Comparison of ENCODE assay signal across 24 cellular contexts in the genomic region with DNA sequence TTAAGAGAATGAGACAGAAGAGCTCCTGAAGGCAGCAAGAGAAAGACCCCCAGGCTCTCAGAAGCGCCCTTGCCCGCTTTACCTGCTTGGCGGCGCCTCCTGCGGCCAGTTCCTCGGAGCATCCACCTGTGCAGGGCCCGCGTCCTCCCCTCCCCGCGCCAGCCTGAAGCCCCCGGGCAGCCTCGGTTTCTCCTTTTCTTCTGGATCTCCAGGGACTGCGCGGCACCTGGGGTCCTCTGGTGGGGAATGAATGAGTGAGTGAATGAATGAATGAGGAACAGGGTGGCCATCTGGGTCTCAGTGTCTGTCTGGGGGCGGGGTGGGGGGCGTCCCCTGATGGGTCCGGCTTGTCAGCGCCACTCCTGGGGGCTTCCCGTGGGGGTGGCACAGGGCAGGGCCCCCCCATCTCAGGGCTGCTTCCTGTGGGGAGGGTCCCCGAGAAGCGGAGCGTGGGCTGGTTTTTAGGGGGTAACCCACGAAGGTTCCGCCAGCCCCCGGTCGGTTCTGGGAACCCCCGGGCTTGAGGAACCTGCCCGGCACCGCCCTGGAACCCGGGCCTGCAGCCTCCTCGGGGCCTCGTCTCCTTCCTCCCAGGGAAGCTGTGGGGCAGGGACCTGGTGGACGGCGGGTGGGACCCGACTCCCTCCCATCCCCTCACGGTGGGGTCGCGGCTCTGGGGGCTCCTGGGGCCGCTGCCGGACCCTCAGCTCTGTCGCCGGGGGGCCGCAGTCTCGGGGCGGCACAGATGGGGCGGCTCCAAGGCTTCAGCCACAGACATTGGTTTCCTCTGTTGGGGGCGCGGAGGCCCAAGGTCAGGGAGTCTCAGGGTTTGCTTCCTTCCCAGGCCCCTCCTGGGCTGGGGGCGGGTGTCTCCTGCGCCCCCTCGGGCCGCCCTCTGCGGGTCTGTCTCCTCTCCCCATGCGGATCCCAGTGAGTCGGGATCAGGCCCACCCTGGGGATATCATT. TPM values are rescaled to one million over a fixed set of nuclear protein-coding genes. Genes with fewer than 3 reads are reported as not detected.
A peak's percentile ranks its signal among the peaks of the same experiment; 100 is the strongest.
DNase-seq lines count a peak whose midpoint lies in the region; ATAC-seq and TF ChIP-seq lines count a peak whose summit lies in the region.
"Had no signal": no experiment of that assay in that cellular context is flagged by ENCODE, and none has a peak within 500 bp of the region (broad histone marks: within the 10 kb centered on the region; RNA-seq: fewer than 3 reads in every experiment).

No MANE protein-coding gene starts in this region.

- no peaks in the 10 kb centered on the region for H3K27me3 ChIP-seq in upper lobe of left lung
- H3K27me3 ChIP-seq: BLaER1 treated with 17β-estradiol and CSF1 and Interleukin-3, amounts not matched to agents 10 nM and 100 nM; SJCRH30 had no signal

- H3K4me1 ChIP-seq in upper lobe of left lung = no peaks in the 10 kb centered on the region

- H3K27ac ChIP-seq in upper lobe of left lung = no peak overlapping the region
- H3K27ac ChIP-seq: 22Rv1; BLaER1 treated with 17β-estradiol and CSF1 and Interleukin-3, amounts not matched to agents 10 nM and 100 nM; GM23248; SJCRH30 had no signal

- H3K36me3 ChIP-seq in upper lobe of left lung = no peaks in the 10 kb centered on the region
- H3K36me3 ChIP-seq: SJCRH30 had no signal

- TF ChIP-seq EP300 in upper lobe of left lung (IDR thresholded peaks at IDR 0.05) = no peak

- no peak for TF ChIP-seq CTCF in upper lobe of left lung (IDR thresholded peaks at IDR 0.05)

- no peaks in the 10 kb centered on the region for H3K9me3 ChIP-seq in upper lobe of left lung
- H3K9me3 ChIP-seq: SJCRH30 had no signal

- DNase-seq in activated CD8-positive, alpha-beta memory T cell treated with anti-CD3 and anti-CD28 coated beads for 24 hours = peak; percentile 32
- no peak for DNase-seq in activated CD8-positive, alpha-beta memory T cell treated with anti-CD3 and anti-CD28 coated beads, Interleukin-2, amount 50 U/mL, for 4 hours
- DNase-seq in left lobe of liver (ENCODE audit: low spot score) (peak; percentile 35), posterior vena cava (ENCODE audit: low spot score) (peak; percentile 69), upper lobe of left lung (peak in 1 of 2 donors; percentile 66), NCI-H446 treated with DMSO at 0.1 percent for 48 hours (lab: John Stamatoyannopoulos, UW) (no peak)
- DNase-seq: ACHN; CD4-positive, alpha-beta memory T cell; DND-41; GM23248; Kasumi-1; NCI-H1694; NCI-H2081 treated with DMSO at 0.1 percent for 48 hours; NCI-H2171 treated with DMSO at 0.1 percent for 48 hours; NCI-H526; OCI-M1 had no signal

- no peak for TF ChIP-seq POLR2A in upper lobe of left lung (IDR thresholded peaks at IDR 0.05)

- ATAC-seq in left lobe of liver = no peak
- ATAC-seq in upper lobe of left lung (ENCODE audit: low FRiP score in 2 of 2) = peak; percentile 16 to 51
- no peak for ATAC-seq in HG03342 (IDR thresholded peaks at IDR 0.05; ENCODE audit: unreplicated experiment)
- ATAC-seq in GM21423 (IDR thresholded peaks at IDR 0.05; ENCODE audit: unreplicated experiment) = no peak
- ATAC-seq: GM12878, HCT116 had no signal

- WGBS in upper lobe of left lung, 2 donors = 94 to 95% methylated on average over 6 to 48 of the region's 55 CpGs

- intact Hi-C loops in posterior vena cava (cut with DNase I) = no loop called here

- no peak overlapping the region for H3K4me3 ChIP-seq in upper lobe of left lung
- H3K4me3 ChIP-seq: BLaER1 treated with 17β-estradiol and CSF1 and Interleukin-3, amounts not matched to agents 10 nM and 100 nM; GM12878; GM23248; SJCRH30 had no signal

RNA-seq across cellular contexts. Expression of gene KRTAP5-7, which starts 8.3 kb away (rescaled TPM):
- total RNA-seq in left lobe of liver = not detected
- under 1 TPM in 1 of 2 donors, not detected in 1; 0.24 TPM for total RNA-seq in posterior vena cava
- under 1 TPM in 2 of 6 donors, not detected in 4; 0.20 to 0.98 TPM for total RNA-seq in upper lobe of left lung
- total RNA-seq: CD4-positive, alpha-beta memory T cell; GM12878; GM23248; MCF 10A; SJCRH30 had no signal

RNA-seq across cellular contexts. Expression of gene KRTAP5-8, which starts 19.0 kb away (rescaled TPM):
- 0.25 TPM for total RNA-seq in left lobe of liver
- total RNA-seq in posterior vena cava = not detected
- total RNA-seq in upper lobe of left lung = 1 to 10 TPM in 1 of 6 donors, under 1 TPM in 3, not detected in 2; 0.23 to 7.3 (median 0.71) TPM
- total RNA-seq: CD4-positive, alpha-beta memory T cell; GM23248; MCF 10A; SJCRH30 had no signal

RNA-seq across cellular contexts. Expression of gene KRTAP5-9, which starts 29.4 kb away (rescaled TPM):
- 0.30 TPM for total RNA-seq in left lobe of liver
- total RNA-seq in posterior vena cava = under 1 TPM; 0.19 to 0.37 TPM
- under 1 TPM in 2 of 6 donors, not detected in 4; 0.24 to 0.26 TPM for total RNA-seq in upper lobe of left lung
- total RNA-seq: CD4-positive, alpha-beta memory T cell; GM23248; MCF 10A; SJCRH30 had no signal

RNA-seq across cellular contexts. Expression of gene KRTAP5-10, which starts 46.6 kb away (rescaled TPM):
- total RNA-seq in left lobe of liver = 0.15 TPM
- total RNA-seq in posterior vena cava = not detected
- total RNA-seq in upper lobe of left lung = under 1 TPM in 1 of 6 donors, not detected in 5; 0.34 TPM
- total RNA-seq: CD4-positive, alpha-beta memory T cell; GM12878; GM23248; MCF 10A; SJCRH30 had no signal

Comparison
In these comparisons a context has a peak if more than half of its experiments do, and no peak if none do; other contexts are left out.
1. DNase-seq: peak in activated CD8-positive, alpha-beta memory T cell treated with anti-CD3 and anti-CD28 coated beads for 24 hours (single experiment), left lobe of liver (single experiment) and posterior vena cava (single experiment); none in activated CD8-positive, alpha-beta memory T cell treated with anti-CD3 and anti-CD28 coated beads, Interleukin-2, amount 50 U/mL, for 4 hours (single experiment) and NCI-H446 treated with DMSO at 0.1 percent for 48 hours (single experiment).
2. ATAC-seq: peak in upper lobe of left lung (2 of 2); none in left lobe of liver (single experiment), HG03342 (single experiment) and GM21423 (single experiment).